In genomic region chr2:68799615-68800400, GRCh38 we compare ENCODE assay signal across 1 cellular context.
TF ChIP-seq lines count a peak whose summit lies in the region.

No MANE protein-coding gene starts in this region.

TF ChIP-seq in GM23338, 12 proteins besides CTCF, POLR2A, EP300 and RAD21 (continued from another document):
- TF ChIP-seq, protein P1, sequence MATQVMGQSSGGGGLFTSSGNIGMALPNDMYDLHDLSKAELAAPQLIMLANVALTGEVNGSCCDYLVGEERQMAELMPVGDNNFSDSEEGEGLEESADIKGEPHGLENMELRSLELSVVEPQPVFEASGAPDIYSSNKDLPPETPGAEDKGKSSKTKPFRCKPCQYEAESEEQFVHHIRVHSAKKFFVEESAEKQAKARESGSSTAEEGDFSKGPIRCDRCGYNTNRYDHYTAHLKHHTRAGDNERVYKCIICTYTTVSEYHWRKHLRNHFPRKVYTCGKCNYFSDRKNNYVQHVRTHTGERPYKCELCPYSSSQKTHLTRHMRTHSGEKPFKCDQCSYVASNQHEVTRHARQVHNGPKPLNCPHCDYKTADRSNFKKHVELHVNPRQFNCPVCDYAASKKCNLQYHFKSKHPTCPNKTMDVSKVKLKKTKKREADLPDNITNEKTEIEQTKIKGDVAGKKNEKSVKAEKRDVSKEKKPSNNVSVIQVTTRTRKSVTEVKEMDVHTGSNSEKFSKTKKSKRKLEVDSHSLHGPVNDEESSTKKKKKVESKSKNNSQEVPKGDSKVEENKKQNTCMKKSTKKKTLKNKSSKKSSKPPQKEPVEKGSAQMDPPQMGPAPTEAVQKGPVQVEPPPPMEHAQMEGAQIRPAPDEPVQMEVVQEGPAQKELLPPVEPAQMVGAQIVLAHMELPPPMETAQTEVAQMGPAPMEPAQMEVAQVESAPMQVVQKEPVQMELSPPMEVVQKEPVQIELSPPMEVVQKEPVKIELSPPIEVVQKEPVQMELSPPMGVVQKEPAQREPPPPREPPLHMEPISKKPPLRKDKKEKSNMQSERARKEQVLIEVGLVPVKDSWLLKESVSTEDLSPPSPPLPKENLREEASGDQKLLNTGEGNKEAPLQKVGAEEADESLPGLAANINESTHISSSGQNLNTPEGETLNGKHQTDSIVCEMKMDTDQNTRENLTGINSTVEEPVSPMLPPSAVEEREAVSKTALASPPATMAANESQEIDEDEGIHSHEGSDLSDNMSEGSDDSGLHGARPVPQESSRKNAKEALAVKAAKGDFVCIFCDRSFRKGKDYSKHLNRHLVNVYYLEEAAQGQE (IDR thresholded peaks at IDR 0.05; ENCODE audit: unreplicated experiment), result no peak
- no peak for TF ChIP-seq POLR2AphosphoS5 (IDR thresholded peaks at IDR 0.05; ENCODE audit: low read depth)
- TF ChIP-seq ZNF114 (CRISPR knock-in tag; IDR thresholded peaks at IDR 0.05), result no peak
- no peak for TF ChIP-seq STAT1 (IDR thresholded peaks at IDR 0.05; ENCODE audit: unreplicated experiment)
- no peak for TF ChIP-seq NANOG (IDR thresholded peaks at IDR 0.05; ENCODE audit: borderline replicate concordance)
- no peak for TF ChIP-seq EZH2phosphoT487 (IDR thresholded peaks at IDR 0.05; ENCODE audit: unreplicated experiment)
- TF ChIP-seq JUNB (IDR thresholded peaks at IDR 0.05; ENCODE audit: unreplicated experiment), result no peak
- TF ChIP-seq, protein P2, sequence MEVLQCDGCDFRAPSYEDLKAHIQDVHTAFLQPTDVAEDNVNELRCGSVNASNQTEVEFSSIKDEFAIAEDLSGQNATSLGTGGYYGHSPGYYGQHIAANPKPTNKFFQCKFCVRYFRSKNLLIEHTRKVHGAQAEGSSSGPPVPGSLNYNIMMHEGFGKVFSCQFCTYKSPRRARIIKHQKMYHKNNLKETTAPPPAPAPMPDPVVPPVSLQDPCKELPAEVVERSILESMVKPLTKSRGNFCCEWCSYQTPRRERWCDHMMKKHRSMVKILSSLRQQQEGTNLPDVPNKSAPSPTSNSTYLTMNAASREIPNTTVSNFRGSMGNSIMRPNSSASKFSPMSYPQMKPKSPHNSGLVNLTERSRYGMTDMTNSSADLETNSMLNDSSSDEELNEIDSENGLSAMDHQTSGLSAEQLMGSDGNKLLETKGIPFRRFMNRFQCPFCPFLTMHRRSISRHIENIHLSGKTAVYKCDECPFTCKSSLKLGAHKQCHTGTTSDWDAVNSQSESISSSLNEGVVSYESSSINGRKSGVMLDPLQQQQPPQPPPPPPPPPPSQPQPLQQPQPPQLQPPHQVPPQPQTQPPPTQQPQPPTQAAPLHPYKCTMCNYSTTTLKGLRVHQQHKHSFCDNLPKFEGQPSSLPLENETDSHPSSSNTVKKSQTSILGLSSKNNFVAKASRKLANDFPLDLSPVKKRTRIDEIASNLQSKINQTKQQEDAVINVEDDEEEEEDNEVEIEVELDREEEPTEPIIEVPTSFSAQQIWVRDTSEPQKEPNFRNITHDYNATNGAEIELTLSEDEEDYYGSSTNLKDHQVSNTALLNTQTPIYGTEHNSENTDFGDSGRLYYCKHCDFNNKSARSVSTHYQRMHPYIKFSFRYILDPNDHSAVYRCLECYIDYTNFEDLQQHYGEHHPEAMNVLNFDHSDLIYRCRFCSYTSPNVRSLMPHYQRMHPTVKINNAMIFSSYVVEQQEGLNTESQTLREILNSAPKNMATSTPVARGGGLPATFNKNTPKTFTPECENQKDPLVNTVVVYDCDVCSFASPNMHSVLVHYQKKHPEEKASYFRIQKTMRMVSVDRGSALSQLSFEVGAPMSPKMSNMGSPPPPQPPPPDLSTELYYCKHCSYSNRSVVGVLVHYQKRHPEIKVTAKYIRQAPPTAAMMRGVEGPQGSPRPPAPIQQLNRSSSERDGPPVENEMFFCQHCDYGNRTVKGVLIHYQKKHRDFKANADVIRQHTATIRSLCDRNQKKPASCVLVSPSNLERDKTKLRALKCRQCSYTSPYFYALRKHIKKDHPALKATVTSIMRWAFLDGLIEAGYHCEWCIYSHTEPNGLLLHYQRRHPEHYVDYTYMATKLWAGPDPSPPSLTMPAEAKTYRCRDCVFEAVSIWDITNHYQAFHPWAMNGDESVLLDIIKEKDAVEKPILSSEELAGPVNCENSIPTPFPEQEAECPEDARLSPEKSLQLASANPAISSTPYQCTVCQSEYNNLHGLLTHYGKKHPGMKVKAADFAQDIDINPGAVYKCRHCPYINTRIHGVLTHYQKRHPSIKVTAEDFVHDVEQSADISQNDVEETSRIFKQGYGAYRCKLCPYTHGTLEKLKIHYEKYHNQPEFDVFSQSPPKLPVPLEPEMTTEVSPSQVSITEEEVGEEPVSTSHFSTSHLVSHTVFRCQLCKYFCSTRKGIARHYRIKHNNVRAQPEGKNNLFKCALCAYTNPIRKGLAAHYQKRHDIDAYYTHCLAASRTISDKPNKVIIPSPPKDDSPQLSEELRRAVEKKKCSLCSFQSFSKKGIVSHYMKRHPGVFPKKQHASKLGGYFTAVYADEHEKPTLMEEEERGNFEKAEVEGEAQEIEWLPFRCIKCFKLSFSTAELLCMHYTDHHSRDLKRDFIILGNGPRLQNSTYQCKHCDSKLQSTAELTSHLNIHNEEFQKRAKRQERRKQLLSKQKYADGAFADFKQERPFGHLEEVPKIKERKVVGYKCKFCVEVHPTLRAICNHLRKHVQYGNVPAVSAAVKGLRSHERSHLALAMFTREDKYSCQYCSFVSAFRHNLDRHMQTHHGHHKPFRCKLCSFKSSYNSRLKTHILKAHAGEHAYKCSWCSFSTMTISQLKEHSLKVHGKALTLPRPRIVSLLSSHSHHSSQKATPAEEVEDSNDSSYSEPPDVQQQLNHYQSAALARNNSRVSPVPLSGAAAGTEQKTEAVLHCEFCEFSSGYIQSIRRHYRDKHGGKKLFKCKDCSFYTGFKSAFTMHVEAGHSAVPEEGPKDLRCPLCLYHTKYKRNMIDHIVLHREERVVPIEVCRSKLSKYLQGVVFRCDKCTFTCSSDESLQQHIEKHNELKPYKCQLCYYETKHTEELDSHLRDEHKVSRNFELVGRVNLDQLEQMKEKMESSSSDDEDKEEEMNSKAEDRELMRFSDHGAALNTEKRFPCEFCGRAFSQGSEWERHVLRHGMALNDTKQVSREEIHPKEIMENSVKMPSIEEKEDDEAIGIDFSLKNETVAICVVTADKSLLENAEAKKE (CRISPR knock-in tag; IDR thresholded peaks at IDR 0.05), result no peak
- TF ChIP-seq CREB1 (CRISPR knock-in tag; IDR thresholded peaks at IDR 0.05; ENCODE audit: low read depth), result no peak
